Comparison of ENCODE assay signal across 1 cellular context in the genomic region with DNA sequence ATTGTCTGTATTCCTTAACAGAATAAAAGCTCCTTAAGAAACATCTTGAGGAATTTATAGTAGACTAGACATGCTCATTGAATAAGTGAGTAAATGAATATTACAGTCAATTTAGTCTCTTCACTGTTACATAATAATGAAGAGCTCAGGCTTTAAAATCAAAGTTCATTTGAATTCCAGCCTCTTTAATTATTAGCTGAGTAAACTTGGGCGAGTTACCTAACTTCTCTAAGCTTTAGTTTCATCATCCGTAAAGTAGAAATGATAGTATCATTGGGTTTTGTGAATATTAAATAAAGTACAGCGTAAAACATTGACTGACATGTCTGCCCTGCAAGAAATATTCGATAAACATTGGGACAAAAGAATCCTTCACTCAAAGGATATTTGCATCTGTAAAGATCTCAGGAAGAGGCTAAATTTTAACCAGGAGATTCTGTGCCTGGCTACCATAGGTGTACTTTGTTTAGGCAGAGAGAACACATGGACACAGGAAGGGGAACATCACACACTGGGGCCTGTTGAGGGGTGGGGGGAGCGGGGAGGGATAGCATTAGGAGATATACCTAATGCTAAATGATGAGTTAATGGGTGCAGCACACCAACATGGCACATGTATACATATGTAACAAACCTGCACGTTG.
TF ChIP-seq lines count a peak whose summit lies in the region.

No MANE protein-coding gene starts in this region.

TF ChIP-seq in WTC11, 78 proteins besides CTCF, POLR2A, EP300 and RAD21 (continued from another document):
- TF ChIP-seq OVOL2 (CRISPR knock-in tag; IDR thresholded peaks at IDR 0.05; ENCODE audit: borderline replicate concordance): no peak
- no peak for TF ChIP-seq NR2C2 (CRISPR knock-in tag; IDR thresholded peaks at IDR 0.05)
- no peak for TF ChIP-seq ESRRA (CRISPR knock-in tag; IDR thresholded peaks at IDR 0.05; ENCODE audit: borderline replicate concordance)
- no peak for TF ChIP-seq PREB (CRISPR knock-in tag; IDR thresholded peaks at IDR 0.05; ENCODE audit: borderline replicate concordance)
- TF ChIP-seq SMAD3 (CRISPR knock-in tag; IDR thresholded peaks at IDR 0.05; ENCODE audit: borderline replicate concordance): no peak
- TF ChIP-seq, protein P1, sequence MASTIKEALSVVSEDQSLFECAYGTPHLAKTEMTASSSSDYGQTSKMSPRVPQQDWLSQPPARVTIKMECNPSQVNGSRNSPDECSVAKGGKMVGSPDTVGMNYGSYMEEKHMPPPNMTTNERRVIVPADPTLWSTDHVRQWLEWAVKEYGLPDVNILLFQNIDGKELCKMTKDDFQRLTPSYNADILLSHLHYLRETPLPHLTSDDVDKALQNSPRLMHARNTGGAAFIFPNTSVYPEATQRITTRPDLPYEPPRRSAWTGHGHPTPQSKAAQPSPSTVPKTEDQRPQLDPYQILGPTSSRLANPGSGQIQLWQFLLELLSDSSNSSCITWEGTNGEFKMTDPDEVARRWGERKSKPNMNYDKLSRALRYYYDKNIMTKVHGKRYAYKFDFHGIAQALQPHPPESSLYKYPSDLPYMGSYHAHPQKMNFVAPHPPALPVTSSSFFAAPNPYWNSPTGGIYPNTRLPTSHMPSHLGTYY (CRISPR knock-in tag; IDR thresholded peaks at IDR 0.05): no peak
- no peak for TF ChIP-seq JUN (CRISPR knock-in tag; IDR thresholded peaks at IDR 0.05)
- TF ChIP-seq ZNF281 (CRISPR knock-in tag; IDR thresholded peaks at IDR 0.05): no peak
- no peak for TF ChIP-seq FOXK1 (CRISPR knock-in tag; IDR thresholded peaks at IDR 0.05)
- TF ChIP-seq NFE2L1 (CRISPR knock-in tag; IDR thresholded peaks at IDR 0.05): no peak
